ENCODE assay signal across 8 cellular contexts in genomic region chr2:63698825-63699548, GRCh38.
DNase-seq lines count a peak whose midpoint lies in the region; ATAC-seq and TF ChIP-seq lines count a peak whose summit lies in the region.

No MANE protein-coding gene starts in this region.

- no peaks in the 10 kb centered on the region for H4K20me1 ChIP-seq in MM.1S (ENCODE audit: insufficient read depth, low read length)

- H3K9me3 Mint-ChIP-seq in activated B cell treated with CpG ODN at 0.5 μM for 24 hours (no peaks in the 10 kb centered on the region), progenitor cell of endocrine pancreas (ENCODE audit: low read depth) (no peaks in the 10 kb centered on the region)

- WGBS in heart right ventricle, 2 donors = 42 to 49% methylated on average over 6 of the region's 6 CpGs

- no peak overlapping the region for H3K9ac ChIP-seq in MM.1S (ENCODE audit: low read length)

- H3K27me3 ChIP-seq in MM.1S (replicated peaks; ENCODE audit: insufficient read depth, low read length) (no peaks in the 10 kb centered on the region), heart right ventricle (no peaks in the 10 kb centered on the region)

- H3K9me3 ChIP-seq in MM.1S (replicated peaks; ENCODE audit: insufficient read depth, low read length) (no peaks in the 10 kb centered on the region), heart right ventricle (peaks cover 0 to 6% (median 0%) of the 10 kb centered on the region in 11 donors)

- H3K4me3 Mint-ChIP-seq in activated B cell treated with CpG ODN at 0.5 μM for 24 hours (no peak overlapping the region), progenitor cell of endocrine pancreas (ENCODE audit: low read depth) (no peak overlapping the region)

- H3K4me1 ChIP-seq in MM.1S (ENCODE audit: low read length) (no peaks in the 10 kb centered on the region), heart right ventricle (peaks cover 0 to 17% (median 7%) of the 10 kb centered on the region in 9 donors)

- ATAC-seq in GM21390 (IDR thresholded peaks at IDR 0.05; ENCODE audit: unreplicated experiment) (peak; percentile 51), activated B cell treated with CpG ODN at 0.5 μM for 24 hours (ENCODE audit: low read depth) (peak; percentile 64), heart right ventricle (peak; percentile 90 to 97 (median 94)), HG02970 (IDR thresholded peaks at IDR 0.05; ENCODE audit: low FRiP score, unreplicated experiment) (no peak)

- no peaks in the 10 kb centered on the region for H3K9me2 ChIP-seq in MM.1S (replicated peaks; ENCODE audit: insufficient read depth, low read length)

- no peak overlapping the region for H2AFZ ChIP-seq in MM.1S (ENCODE audit: low read length)

- DNase-seq in NOMO-1 treated with DMSO at 0.1 percent for 48 hours (lab: John Stamatoyannopoulos, UW; ENCODE audit: unreplicated experiment) (peak; percentile 9), NOMO-1 treated with dmso at 0.1 percent for 144 hours (lab: John Stamatoyannopoulos, UW; ENCODE audit: unreplicated experiment) (no peak), MM.1S (peak; percentile 65), activated B cell treated with CpG ODN at 0.5 μM for 24 hours (no peak), heart right ventricle (peak in 1 of 2 donors; percentile 66), progenitor cell of endocrine pancreas (ENCODE audit: low spot score, unreplicated experiment) (no peak)

- H3K36me3 ChIP-seq in MM.1S (replicated peaks; ENCODE audit: insufficient read depth, low read length) (no peaks in the 10 kb centered on the region), heart right ventricle (no peaks in the 10 kb centered on the region)

- no peak overlapping the region for H3K27ac Mint-ChIP-seq in activated B cell treated with CpG ODN at 0.5 μM for 24 hours
- H3K27ac Mint-ChIP-seq in progenitor cell of endocrine pancreas = no peak overlapping the region

- H3K36me3 Mint-ChIP-seq in activated B cell treated with CpG ODN at 0.5 μM for 24 hours (ENCODE audit: low read depth) (no peaks in the 10 kb centered on the region), progenitor cell of endocrine pancreas (ENCODE audit: insufficient read depth) (no peaks in the 10 kb centered on the region)

- no peaks in the 10 kb centered on the region for H3K4me1 Mint-ChIP-seq in activated B cell treated with CpG ODN at 0.5 μM for 24 hours
- no peaks in the 10 kb centered on the region for H3K4me1 Mint-ChIP-seq in progenitor cell of endocrine pancreas (ENCODE audit: low read depth)

- no peaks in the 10 kb centered on the region for H3K79me2 ChIP-seq in MM.1S (ENCODE audit: low read length)

- POLR2A ChIA-PET in activated B cell treated with CpG ODN at 0.5 μM for 24 hours (lab: Charles Lee) = no interaction called here

- H3K27ac ChIP-seq in MM.1S (ENCODE audit: low read length) = no peak overlapping the region
- H3K27ac ChIP-seq in heart right ventricle = peak overlapping the region in 7 of 10 donors; percentile 23 to 81 (median 64)

- intact Hi-C loops in activated B cell treated with CpG ODN at 0.5 μM for 24 hours (cut with micrococcal nuclease) (loop anchor here (1.0 to 10.0 kb wide), 2 partner anchors 162 to 786 kb away; no protein-coding TSS in a partner anchor), heart right ventricle (cut with DNase I) (loop anchor here in 5 of 10 donors (1.0 to 10.0 kb wide), 5 partner anchors 142 to 188 kb away; partner anchors contain the start of gene UGP2 (in 2 of the 5))

- no peaks in the 10 kb centered on the region for H3F3A ChIP-seq in MM.1S (ENCODE audit: insufficient read depth, low read length)

- CTCF ChIA-PET in activated B cell treated with CpG ODN at 0.5 μM for 24 hours (lab: Charles Lee) = interaction anchor here (0.6 to 2.7 kb wide), 7 partner anchors 11 to 629 kb away, joined by 3 to 30 read pairs (median 8); no protein-coding TSS in a partner anchor

- TF ChIP-seq CTCF in MM.1S (IDR thresholded peaks at IDR 0.05; ENCODE audit: low read length) = peak; percentile 66
- TF ChIP-seq CTCF in activated B cell treated with CpG ODN at 0.5 μM for 24 hours (IDR thresholded peaks at IDR 0.05) = no peak
- peak; percentile 16 to 72 (median 57) for TF ChIP-seq CTCF in heart right ventricle (IDR thresholded peaks at IDR 0.05)
- peak; percentile 36 for TF ChIP-seq CTCF in progenitor cell of endocrine pancreas (IDR thresholded peaks at IDR 0.05; ENCODE audit: unreplicated experiment)

- no peaks in the 10 kb centered on the region for H3K27me3 Mint-ChIP-seq in activated B cell treated with CpG ODN at 0.5 μM for 24 hours
- H3K27me3 Mint-ChIP-seq in progenitor cell of endocrine pancreas = no peaks in the 10 kb centered on the region

- no peak overlapping the region for H3K4me3 ChIP-seq in MM.1S (ENCODE audit: low read length)
- no peak overlapping the region for H3K4me3 ChIP-seq in heart right ventricle

- H3K4me2 ChIP-seq in MM.1S (ENCODE audit: low read depth, low read length) = no peak overlapping the region

Comparison
In these comparisons a context has a peak if more than half of its experiments do, and no peak if none do; other contexts are left out.
1. DNase-seq: peak in NOMO-1 treated with DMSO at 0.1 percent for 48 hours (single experiment) and MM.1S (single experiment); none in NOMO-1 treated with dmso at 0.1 percent for 144 hours (single experiment), activated B cell treated with CpG ODN at 0.5 μM for 24 hours (single experiment) and progenitor cell of endocrine pancreas (single experiment).